23 cellular contexts compared by ENCODE assay signal in genomic region chr6:2126351-2126750, GRCh38.
DNase-seq lines count a peak whose midpoint lies in the region; ATAC-seq and TF ChIP-seq lines count a peak whose summit lies in the region.
"Had no signal": no experiment of that assay in that cellular context is flagged by ENCODE, and none has a peak within 500 bp of the region (broad histone marks: within the 10 kb centered on the region; RNA-seq: fewer than 3 reads in every experiment).

No MANE protein-coding gene starts in this region.

- TF ChIP-seq POLR2A in esophagus squamous epithelium (IDR thresholded peaks at IDR 0.05), result no peak

- no peak overlapping the region for H3K4me3 ChIP-seq in left ventricle myocardium inferior
- no peak overlapping the region for H3K4me3 ChIP-seq in esophagus squamous epithelium
- no peak overlapping the region for H3K4me3 ChIP-seq in osteoblast (ENCODE audit: insufficient read depth, low read length)
- H3K4me3 ChIP-seq: BLaER1 treated with 17β-estradiol and CSF1 and Interleukin-3, amounts not matched to agents 10 nM and 100 nM; Peyer's patch; SJSA1 had no signal

- ATAC-seq in Right ventricle myocardium inferior, result no peak
- ATAC-seq: CD8-positive, alpha-beta T cell; HCT116 had no signal

- H3K27ac ChIP-seq in left ventricle myocardium inferior (replicated peaks), result peak overlapping the region; percentile 61
- peak overlapping the region; percentile 1 to 62 (median 50) for H3K27ac ChIP-seq in esophagus squamous epithelium
- H3K27ac ChIP-seq in osteoblast (ENCODE audit: low read depth, low read length), result no peak overlapping the region
- H3K27ac ChIP-seq: BLaER1 treated with 17β-estradiol and CSF1 and Interleukin-3, amounts not matched to agents 10 nM and 100 nM; SJSA1 had no signal

- H3K36me3 Mint-ChIP-seq in activated T-helper 2 cell treated with anti-CD3 and anti-CD28 coated beads, Interferon-gamma antibody, Interleukin-2, Interleukin-4, amounts not matched to agents 10 μg/mL and 5 μg/mL and 100 μg/mL, durations not matched to agents 14 hours and 24 hours and 36 hours (ENCODE audit: low read depth), result no peaks in the 10 kb centered on the region

- H3K27me3 Mint-ChIP-seq in activated T-helper 2 cell treated with anti-CD3 and anti-CD28 coated beads, Interferon-gamma antibody, Interleukin-2, Interleukin-4, amounts not matched to agents 10 μg/mL and 5 μg/mL and 100 μg/mL, durations not matched to agents 14 hours and 24 hours and 36 hours (ENCODE audit: low read depth), result no peaks in the 10 kb centered on the region

- H4K20me1 ChIP-seq in osteoblast (ENCODE audit: insufficient read depth, low read length), result peaks cover 6% of the 10 kb centered on the region

- WGBS in esophagus squamous epithelium, 2 donors, result 86 to 94% methylated on average over 7 of the region's 7 CpGs

- TF ChIP-seq CTCF in left ventricle myocardium inferior (IDR thresholded peaks at IDR 0.05; ENCODE audit: borderline replicate concordance) (no peak), esophagus squamous epithelium (IDR thresholded peaks at IDR 0.05) (no peak), osteoblast (IDR thresholded peaks at IDR 0.05; ENCODE audit: extremely low read depth, low read depth, low read length) (no peak)

- no peaks in the 10 kb centered on the region for H3K9me3 Mint-ChIP-seq in activated T-helper 2 cell treated with anti-CD3 and anti-CD28 coated beads, Interferon-gamma antibody, Interleukin-2, Interleukin-4, amounts not matched to agents 10 μg/mL and 5 μg/mL and 100 μg/mL, durations not matched to agents 14 hours and 24 hours and 36 hours
- H3K9me3 Mint-ChIP-seq: CD8-positive, alpha-beta T cell had no signal

- no peak overlapping the region for H3K27ac Mint-ChIP-seq in activated T-helper 2 cell treated with anti-CD3 and anti-CD28 coated beads, Interferon-gamma antibody, Interleukin-2, Interleukin-4, amounts not matched to agents 10 μg/mL and 5 μg/mL and 100 μg/mL, durations not matched to agents 14 hours and 24 hours and 36 hours
- H3K27ac Mint-ChIP-seq: CD8-positive, alpha-beta T cell had no signal

- no peak overlapping the region for H3K4me3 Mint-ChIP-seq in activated T-helper 2 cell treated with anti-CD3 and anti-CD28 coated beads, Interferon-gamma antibody, Interleukin-2, Interleukin-4, amounts not matched to agents 10 μg/mL and 5 μg/mL and 100 μg/mL, durations not matched to agents 14 hours and 24 hours and 36 hours (ENCODE audit: low read depth)
- H3K4me3 Mint-ChIP-seq: CD8-positive, alpha-beta T cell had no signal

- intact Hi-C loops in left ventricle myocardium inferior (cut with micrococcal nuclease), result no loop called here
- intact Hi-C loops in Right ventricle myocardium inferior (cut with DNase I), result no loop called here
- intact Hi-C loops in esophagus squamous epithelium (cut with DNase I), result no loop called here
- intact Hi-C loops in activated T-helper 2 cell treated with anti-CD3 and anti-CD28 coated beads, Interferon-gamma antibody, Interleukin-2, Interleukin-4, amounts not matched to agents 10 μg/mL and 5 μg/mL and 100 μg/mL, durations not matched to agents 14 hours and 24 hours and 36 hours (cut with micrococcal nuclease), result loop anchor here (2.0 kb wide), 1 partner anchor 48 kb away; no protein-coding TSS in a partner anchor

- DNase-seq in left ventricle myocardium inferior (no peak), Right ventricle myocardium inferior (ENCODE audit: missing footprints) (no peak), esophagus squamous epithelium (lab: John Stamatoyannopoulos, UW) (no peak), osteoblast (ENCODE audit: insufficient read length, low spot score, missing footprints) (peak; percentile 71), RKO (ENCODE audit: low spot score) (no peak), NCI-H2081 treated with DMSO at 0.1 percent for 48 hours (lab: John Stamatoyannopoulos, UW) (no peak)
- no peak for DNase-seq in activated T-helper 2 cell treated with anti-CD3 and anti-CD28 coated beads, Interferon-gamma antibody, Interleukin-2, Interleukin-4, amounts not matched to agents 10 μg/mL and 5 μg/mL and 100 μg/mL, durations not matched to agents 14 hours and 24 hours and 36 hours (ENCODE audit: low spot score)
- DNase-seq in activated CD4-positive, CD25-positive, alpha-beta regulatory T cell treated with anti-CD3 and anti-CD28 coated beads, Interleukin-2, amount 50 U/mL, for 72 hours, result no peak
- DNase-seq: 8988T; Calu3; CD8-positive, alpha-beta T cell; DMS153; KG1; NCI-H1092 treated with DMSO at 0.1 percent for 48 hours; NCI-H1436 treated with DMSO at 0.1 percent for 48 hours; NCI-H1930; NCI-H226; NCI-H510A treated with DMSO at 0.1 percent for 48 hours; NCI-H748 treated with DMSO at 0.1 percent for 48 hours; Peyer's patch had no signal

- H3K27me3 ChIP-seq in left ventricle myocardium inferior (ENCODE audit: low read depth) (no peaks in the 10 kb centered on the region), esophagus squamous epithelium (no peaks in the 10 kb centered on the region), osteoblast (ENCODE audit: insufficient read depth, low read length) (no peaks in the 10 kb centered on the region)
- H3K27me3 ChIP-seq: BLaER1 treated with 17β-estradiol and CSF1 and Interleukin-3, amounts not matched to agents 10 nM and 100 nM; Peyer's patch; SJSA1 had no signal

- H3K4me1 ChIP-seq in left ventricle myocardium inferior, result peaks cover 26% of the 10 kb centered on the region
- H3K4me1 ChIP-seq in esophagus squamous epithelium, result peaks cover 0 to 4% (median 0%) of the 10 kb centered on the region in 3 donors
- no peaks in the 10 kb centered on the region for H3K4me1 ChIP-seq in osteoblast (ENCODE audit: insufficient read depth, low read length)
- H3K4me1 ChIP-seq: Peyer's patch, SJSA1 had no signal

- no peaks in the 10 kb centered on the region for H3K36me3 ChIP-seq in left ventricle myocardium inferior
- H3K36me3 ChIP-seq in esophagus squamous epithelium, result peaks cover 0 to 3% (median 0%) of the 10 kb centered on the region in 3 donors
- no peaks in the 10 kb centered on the region for H3K36me3 ChIP-seq in osteoblast (ENCODE audit: insufficient read depth, low read length)
- H3K36me3 ChIP-seq: Peyer's patch, SJSA1 had no signal

- no peaks in the 10 kb centered on the region for H3K9me3 ChIP-seq in left ventricle myocardium inferior (replicated peaks)
- no peaks in the 10 kb centered on the region for H3K9me3 ChIP-seq in esophagus squamous epithelium
- no peaks in the 10 kb centered on the region for H3K9me3 ChIP-seq in osteoblast (ENCODE audit: low read depth, low read length)
- H3K9me3 ChIP-seq: Peyer's patch, SJSA1 had no signal

- H3K4me2 ChIP-seq in osteoblast (ENCODE audit: insufficient read depth, low read length), result no peak overlapping the region

- H3K79me2 ChIP-seq in osteoblast (ENCODE audit: insufficient read depth, low read length), result peaks cover 3% of the 10 kb centered on the region

- no peak overlapping the region for H2AFZ ChIP-seq in osteoblast (ENCODE audit: low read length)

- peaks cover 38% of the 10 kb centered on the region for H3K4me1 Mint-ChIP-seq in activated T-helper 2 cell treated with anti-CD3 and anti-CD28 coated beads, Interferon-gamma antibody, Interleukin-2, Interleukin-4, amounts not matched to agents 10 μg/mL and 5 μg/mL and 100 μg/mL, durations not matched to agents 14 hours and 24 hours and 36 hours (ENCODE audit: low read depth)
